8 cellular contexts compared by ENCODE assay signal in the genomic region with DNA sequence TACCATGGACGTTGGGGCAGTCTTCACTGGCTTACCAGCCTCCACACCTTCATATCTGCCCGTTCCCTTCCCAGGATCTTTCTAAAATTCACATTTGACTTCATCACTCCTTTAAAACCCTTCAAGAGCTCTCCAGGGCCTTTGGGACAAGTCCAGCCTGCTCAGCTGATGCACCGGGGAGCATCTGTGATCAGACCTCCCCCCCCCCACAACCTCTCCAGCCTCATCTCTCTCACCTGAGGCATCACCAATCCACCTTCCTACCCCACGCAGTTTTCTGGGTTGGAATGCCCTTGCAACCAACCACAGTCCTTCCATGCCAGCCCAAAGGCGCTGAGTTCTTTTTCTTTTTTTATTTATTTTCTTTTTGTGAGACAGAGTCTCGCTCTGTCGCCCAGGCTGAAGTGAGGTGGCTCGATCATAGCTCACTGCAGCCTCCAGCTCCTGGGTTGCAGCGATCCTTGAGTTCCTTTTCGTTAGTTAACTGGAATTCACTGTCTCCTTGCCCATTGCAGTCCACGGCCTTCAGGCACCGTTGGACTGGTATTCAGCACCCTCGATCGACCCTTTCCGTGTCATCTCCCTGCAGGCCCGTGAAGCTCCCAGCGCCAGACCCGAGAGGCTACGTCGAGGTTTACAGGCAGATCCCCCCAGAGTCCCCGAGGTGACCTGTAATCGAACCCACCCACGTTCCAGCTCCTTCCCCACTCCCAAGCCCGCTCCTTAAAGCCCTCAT. TPM values are rescaled to one million over a fixed set of nuclear protein-coding genes. Genes with fewer than 3 reads are reported as not detected.
A peak's percentile ranks its signal among the peaks of the same experiment; 100 is the strongest.
DNase-seq lines count a peak whose midpoint lies in the region; ATAC-seq, FAIRE-seq and TF ChIP-seq lines count a peak whose summit lies in the region.

No MANE protein-coding gene starts in this region.

- no peak for TF ChIP-seq CTCF in astrocyte of the spinal cord (IDR thresholded peaks at IDR 0.05; ENCODE audit: low read depth, low read length)

- ATAC-seq in stimulated activated naive CD8-positive, alpha-beta T cell treated with anti-CD3 and anti-CD28 coated beads, Interleukin-15, amount 100 ng/mL, for 72 hours: no peak
- no peak for ATAC-seq in GM21390 (IDR thresholded peaks at IDR 0.05; ENCODE audit: unreplicated experiment)

- no peak for TF ChIP-seq POLR2A in GM12891 (IDR thresholded peaks at IDR 0.05; ENCODE audit: low read depth, low read length)

- no peaks in the 10 kb centered on the region for H3K9me3 Mint-ChIP-seq in stimulated activated naive CD8-positive, alpha-beta T cell treated with anti-CD3 and anti-CD28 coated beads, Interleukin-15, amount 100 ng/mL, for 72 hours

- FAIRE-seq in GM12891 (lab: Jason Lieb, UNC): no peak

- no peak for TF ChIP-seq RAD21 in Ishikawa (IDR thresholded peaks at IDR 0.05; ENCODE audit: low read depth)

- H3K27ac Mint-ChIP-seq in stimulated activated naive CD8-positive, alpha-beta T cell treated with anti-CD3 and anti-CD28 coated beads, Interleukin-15, amount 100 ng/mL, for 72 hours: peak overlapping the region; percentile 90 to 93

- H3K4me3 Mint-ChIP-seq in stimulated activated naive CD8-positive, alpha-beta T cell treated with anti-CD3 and anti-CD28 coated beads, Interleukin-15, amount 100 ng/mL, for 72 hours: peak overlapping the region; percentile 95 to 96

- in situ Hi-C loops in astrocyte of the spinal cord (cut with HindIII; ENCODE audit: low sequenced_read_pairs): no loop called here

- TF ChIP-seq EP300 in Ishikawa (IDR thresholded peaks at IDR 0.05; ENCODE audit: borderline replicate concordance): no peak

- no peaks in the 10 kb centered on the region for H3K27me3 Mint-ChIP-seq in stimulated activated naive CD8-positive, alpha-beta T cell treated with anti-CD3 and anti-CD28 coated beads, Interleukin-15, amount 100 ng/mL, for 72 hours

- H3K4me3 ChIP-seq in astrocyte of the spinal cord (ENCODE audit: low read depth, low read length): peak overlapping the region; percentile 99

- DNase-seq in EH (ENCODE audit: low read depth) (peak; percentile 44), astrocyte of the spinal cord (ENCODE audit: low read depth, low spot score) (no peak), islet precursor cell (peak; percentile 53), GM12891 (ENCODE audit: insufficient read length, low spot score) (no peak), GF-D8 (lab: John Stamatoyannopoulos, UW) (no peak)
- DNase-seq in stimulated activated naive CD8-positive, alpha-beta T cell treated with anti-CD3 and anti-CD28 coated beads, Interleukin-15, amount 100 ng/mL, for 72 hours: no peak

- H3K4me1 Mint-ChIP-seq in stimulated activated naive CD8-positive, alpha-beta T cell treated with anti-CD3 and anti-CD28 coated beads, Interleukin-15, amount 100 ng/mL, for 72 hours: peaks cover 59% of the 10 kb centered on the region

TF ChIP-seq in Ishikawa, 13 proteins besides CTCF, POLR2A, EP300 and RAD21:
- no peak for TF ChIP-seq YY1 (IDR thresholded peaks at IDR 0.05; ENCODE audit: low read depth)
- peak; percentile 5; the same call in 1 of the 2 replicates for TF ChIP-seq TEAD4 (IDR thresholded peaks at IDR 0.05)
- no peak for TF ChIP-seq FOXM1 (IDR thresholded peaks at IDR 0.05; ENCODE audit: borderline replicate concordance, low read depth)

TF ChIP-seq in GM12891, 5 proteins besides CTCF, POLR2A, EP300 and RAD21:
- TF ChIP-seq POU2F2 (IDR thresholded peaks at IDR 0.05; ENCODE audit: low read depth, low read length): no peak
- no peak for TF ChIP-seq SPI1 (IDR thresholded peaks at IDR 0.05; ENCODE audit: low read depth, low read length)
- TF ChIP-seq PAX5 (IDR thresholded peaks at IDR 0.05; ENCODE audit: insufficient read depth, low read length, severe bottlenecking): no peak
- TF ChIP-seq POLR2AphosphoS5 (IDR thresholded peaks at IDR 0.05; ENCODE audit: low read depth, low read length): no peak
- TF ChIP-seq TAF1 (IDR thresholded peaks at IDR 0.05; ENCODE audit: low read depth, low read length): no peak

RNA-seq across cellular contexts. Expression of a gene that starts 0.7 kb away (rescaled TPM):
- 6.1 TPM for polyA plus RNA-seq in GM12891 (2012; ENCODE audit: low read depth, missing spikeins)

RNA-seq across cellular contexts. Expression of a gene that starts 0.8 kb away (rescaled TPM):
- polyA plus RNA-seq in GM12891 (2012; ENCODE audit: low read depth, missing spikeins): 12.5 TPM

RNA-seq across cellular contexts. Expression of a gene that starts 14.7 kb away (rescaled TPM):
- 94.7 TPM for polyA plus RNA-seq in GM12891 (2012; ENCODE audit: low read depth, missing spikeins)

RNA-seq across cellular contexts. Expression of a gene that starts 30.6 kb away (rescaled TPM):
- 27.6 TPM for polyA plus RNA-seq in GM12891 (2012; ENCODE audit: low read depth, missing spikeins)

RNA-seq across cellular contexts. Expression of a gene that starts 53.6 kb away (rescaled TPM):
- polyA plus RNA-seq in GM12891 (2012; ENCODE audit: low read depth, missing spikeins): 13.7 TPM

Comparison
In these comparisons a context has a peak if more than half of its experiments do, and no peak if none do; other contexts are left out.
1. DNase-seq: peak in EH (single experiment) and islet precursor cell (single experiment); none in astrocyte of the spinal cord (single experiment), stimulated activated naive CD8-positive, alpha-beta T cell treated with anti-CD3 and anti-CD28 coated beads, Interleukin-15, amount 100 ng/mL, for 72 hours (0 of 2), GM12891 (single experiment) and GF-D8 (single experiment).